In genomic region chr2:191636235-191636543, GRCh38 we compare ENCODE assay signal across 12 cellular contexts. TPM values are rescaled to one million over a fixed set of nuclear protein-coding genes. Genes with fewer than 3 reads are reported as not detected.
DNase-seq lines count a peak whose midpoint lies in the region; ATAC-seq and TF ChIP-seq lines count a peak whose summit lies in the region.
"Had no signal": no experiment of that assay in that cellular context is flagged by ENCODE, and none has a peak within 500 bp of the region (broad histone marks: within the 10 kb centered on the region; RNA-seq: fewer than 3 reads in every experiment).

No MANE protein-coding gene starts in this region.

- in situ Hi-C loops in GM13976 (cut with MboI; ENCODE audit: low sequenced_read_pairs, unreplicated experiment), result no loop called here

- no peak for ATAC-seq in HG02588 (IDR thresholded peaks at IDR 0.05; ENCODE audit: unreplicated experiment)
- ATAC-seq: naive thymus-derived CD4-positive, alpha-beta T cell had no signal

- no peak for TF ChIP-seq CTCF in fibroblast of villous mesenchyme (IDR thresholded peaks at IDR 0.05; ENCODE audit: insufficient read depth, low read depth, low read length)
- no peak for TF ChIP-seq CTCF in GM13976 (IDR thresholded peaks at IDR 0.05; ENCODE audit: borderline replicate concordance, control extremely low read depth, extremely low read depth, insufficient read depth, missing control alignments)

- no peak overlapping the region for H3K4me3 ChIP-seq in fibroblast of villous mesenchyme (ENCODE audit: low read depth, low read length)

- peak; percentile 89 for DNase-seq in A172 (ENCODE audit: low spot score)
- DNase-seq in GM04504 (ENCODE audit: low read depth), result peak; percentile 50
- peak; percentile 21 to 48 for DNase-seq in SW 1271 (lab: John Stamatoyannopoulos, UW)
- peak; percentile 64 for DNase-seq in fibroblast of villous mesenchyme (ENCODE audit: low read depth)
- DNase-seq in GM13976 (ENCODE audit: low spot score), result no peak
- no peak for DNase-seq in nucleus accumbens (lab: John Stamatoyannopoulos, UW)
- no peak for DNase-seq in Ammon's horn (ENCODE audit: low spot score)
- DNase-seq: CD4-positive, alpha-beta memory T cell; naive thymus-derived CD4-positive, alpha-beta T cell; NCI-H345; stimulated activated CD4-positive, alpha-beta T cell treated with anti-CD3 and anti-CD28 coated beads, Interleukin-2, amount 100 ng/mL, for 48 hours had no signal

RNA-seq across cellular contexts. Expression of gene NABP1, which starts 41.7 kb away (rescaled TPM):
- 44.6 and 53.0 TPM in 2 replicates for total RNA-seq in A172 (2014; rRNA removed; shearing (Covaris generic))
- total RNA-seq in fibroblast of villous mesenchyme, result 66.7 and 308 TPM in 2 replicates

Comparison
In these comparisons a context has a peak if more than half of its experiments do, and no peak if none do; other contexts are left out.
1. DNase-seq: peak in A172 (single experiment), GM04504 (single experiment), SW 1271 (2 of 2) and fibroblast of villous mesenchyme (single experiment); none in GM13976 (single experiment), nucleus accumbens (0 of 56) and Ammon's horn (single experiment).